ENCODE assay signal across 9 cellular contexts in genomic region chr18:70380915-70381896, GRCh38.
A peak's percentile ranks its signal among the peaks of the same experiment; 100 is the strongest.
DNase-seq lines count a peak whose midpoint lies in the region; ATAC-seq, FAIRE-seq and TF ChIP-seq lines count a peak whose summit lies in the region.
"Had no signal": no experiment of that assay in that cellular context is flagged by ENCODE, and none has a peak within 500 bp of the region (broad histone marks: within the 10 kb centered on the region; RNA-seq: fewer than 3 reads in every experiment).

No MANE protein-coding gene starts in this region.

- peak; percentile 56 to 66 for TF ChIP-seq POLR2A in HepG2 (IDR thresholded peaks at IDR 0.05; ENCODE audit: insufficient read depth in 1 of 2, low read depth in 2 of 2, low read length in 2 of 2)
- TF ChIP-seq POLR2A in right lobe of liver (IDR thresholded peaks at IDR 0.05) = no peak
- peak in 1 of 2 donors; percentile 51 for TF ChIP-seq POLR2A in Peyer's patch (IDR thresholded peaks at IDR 0.05)

- CTCF ChIA-PET in HepG2 (lab: Yijun Ruan, JAX; ENCODE audit: low intra/inter-chr PET ratio, low total read pairs) = interaction anchor here (3.0 kb wide), 1 partner anchor 53 kb away, joined by 11 read pairs; no protein-coding TSS in a partner anchor

- no peak overlapping the region for H2AFZ ChIP-seq in HepG2 (ENCODE audit: low read length)

- no peaks in the 10 kb centered on the region for H4K20me1 ChIP-seq in HepG2 (ENCODE audit: insufficient read depth, low read length)

- H3K36me3 Mint-ChIP-seq in type B pancreatic cell = no peaks in the 10 kb centered on the region
- H3K36me3 Mint-ChIP-seq: naive B cell had no signal

- ATAC-seq in HepG2 = peak; percentile 88
- ATAC-seq in right lobe of liver = no peak
- peak; percentile 74 for ATAC-seq in left ventricle myocardium superior

- peak overlapping the region; percentile 61 for H3K4me2 ChIP-seq in HepG2 (ENCODE audit: low read depth, low read length)

- peaks cover 44% of the 10 kb centered on the region for H3K4me1 Mint-ChIP-seq in type B pancreatic cell (ENCODE audit: unreplicated experiment)
- H3K4me1 Mint-ChIP-seq: naive B cell had no signal

- no peaks in the 10 kb centered on the region for H3K27me3 ChIP-seq in HepG2 (ENCODE audit: control insufficient read depth in 1 of 2, insufficient read depth in 2 of 2, low read length in 2 of 2)
- no peaks in the 10 kb centered on the region for H3K27me3 ChIP-seq in right lobe of liver
- H3K27me3 ChIP-seq in Peyer's patch = no peaks in the 10 kb centered on the region

- H3K9me3 ChIP-seq in HepG2 (ENCODE audit: low read length) (no peaks in the 10 kb centered on the region), right lobe of liver (no peaks in the 10 kb centered on the region), Peyer's patch (no peaks in the 10 kb centered on the region)

- H3K9me3 Mint-ChIP-seq in type B pancreatic cell = no peaks in the 10 kb centered on the region

- intact Hi-C loops in HepG2 (cut with micrococcal nuclease; ENCODE audit: unreplicated experiment) (loop anchor here (1.0 to 5.0 kb wide), 3 partner anchors 36 to 50 kb away; no protein-coding TSS in a partner anchor), right lobe of liver (cut with DNase I) (no loop called here), left ventricle myocardium superior (cut with micrococcal nuclease) (no loop called here)

- in situ Hi-C loops in HepG2 (cut with HindIII; ENCODE audit: extremely low pct_ligation_motif_present, low pct_unique_long_range_greater_than_20kb) = no loop called here

- WGBS in HepG2 (ENCODE audit: low lambda C conversion rate) = 2% methylated on average over 23 of the region's 23 CpGs
- WGBS in right lobe of liver (ENCODE audit: insufficient coverage, low coverage, low lambda C conversion rate, missing lambda C conversion rate) = 76% methylated on average over 22 of the region's 23 CpGs

- BruUV-seq in HepG2 (replicated peaks; lab: Mats Ljungman, UMichigan) = no TSS peak

- POLR2A ChIA-PET in HepG2 (lab: Yijun Ruan, JAX) = interaction anchor here (1.0 to 2.9 kb wide), 14 partner anchors 9 to 62 kb away, joined by 3 to 27 read pairs (median 8); no protein-coding TSS in a partner anchor

- TF ChIP-seq RAD21 in HepG2 (CRISPR knock-in tag; IDR thresholded peaks at IDR 0.05) = no peak; the same call in 1 of the 2 replicates

- H3K27ac ChIP-seq in HepG2 (ENCODE audit: extremely low read length, insufficient read depth, low read length) (peak overlapping the region; percentile 98), right lobe of liver (no peak overlapping the region), Peyer's patch (peak overlapping the region in 2 of 4 donors; percentile 34 to 39)

- peak overlapping the region; percentile 67 for H3K4me3 Mint-ChIP-seq in type B pancreatic cell
- H3K4me3 Mint-ChIP-seq: naive B cell had no signal

- peak overlapping the region; percentile 83 for H3K9ac ChIP-seq in HepG2 (ENCODE audit: insufficient read depth, low read depth, low read length)

- H3K36me3 ChIP-seq in HepG2 (replicated peaks in 1 of 2; ENCODE audit: control insufficient read depth in 1 of 2, insufficient read depth in 2 of 2, low read length in 2 of 2) (no peaks in the 10 kb centered on the region), right lobe of liver (no peaks in the 10 kb centered on the region), Peyer's patch (no peaks in the 10 kb centered on the region)

- H3K4me3 ChIP-seq in HepG2 (replicated peaks in 1 of 3; ENCODE audit: insufficient read depth in 1 of 3, low read depth in 2 of 3, low read length in 3 of 3) (peak overlapping the region; percentile 40 to 63 (median 46); a peak in 5 of 6 replicates), right lobe of liver (no peak overlapping the region), Peyer's patch (peak overlapping the region in 2 of 4 donors; percentile 14 to 31)

- FAIRE-seq in HepG2 (lab: Jason Lieb, UNC) (peak; percentile 93), HTR-8/SVneo (lab: Jason Lieb, UNC) (no peak)

- H3K27me3 Mint-ChIP-seq in type B pancreatic cell = no peaks in the 10 kb centered on the region

- H3K79me2 ChIP-seq in HepG2 (ENCODE audit: insufficient read depth, low read length) = no peaks in the 10 kb centered on the region

- no peak for TF ChIP-seq CTCF in HepG2 (CRISPR knock-in tag; IDR thresholded peaks at IDR 0.05)
- no peak for TF ChIP-seq CTCF in right lobe of liver (IDR thresholded peaks at IDR 0.05)
- TF ChIP-seq CTCF in Peyer's patch (IDR thresholded peaks at IDR 0.05) = peak in 2 of 6 experiments; percentile 4 to 27
- TF ChIP-seq CTCF in type B pancreatic cell (conservative IDR thresholded peaks at IDR 0.05) = no peak

- H3K27ac Mint-ChIP-seq in type B pancreatic cell = peak overlapping the region; percentile 97
- H3K27ac Mint-ChIP-seq: naive B cell had no signal

- TF ChIP-seq EP300 in HepG2 (IDR thresholded peaks at IDR 0.05; ENCODE audit: low read depth in 2 of 2, low read length in 2 of 2) = peak in 1 of 2 experiments; percentile 80; a peak in 2 of 4 replicates
- peak; percentile 75; the same call in 1 of the 2 replicates for TF ChIP-seq EP300 in HepG2 (CRISPR knock-in tag; IDR thresholded peaks at IDR 0.05; ENCODE audit: borderline replicate concordance)

- H3K4me1 ChIP-seq in HepG2 (ENCODE audit: insufficient read depth, low read length) (peaks cover 93% of the 10 kb centered on the region), right lobe of liver (peaks cover 0 to 19% (median 9%) of the 10 kb centered on the region in 4 donors), Peyer's patch (peaks cover 0 to 29% (median 2%) of the 10 kb centered on the region in 4 donors)

- peak; percentile 98 for DNase-seq in HepG2 (ENCODE audit: low spot score)
- no peak for DNase-seq in right lobe of liver
- peak in 2 of 3 donors; percentile 75 to 87 for DNase-seq in Peyer's patch
- peak; percentile 26 for DNase-seq in left ventricle myocardium superior
- no peak for DNase-seq in type B pancreatic cell (ENCODE audit: extremely low spot score, unreplicated experiment)
- DNase-seq in GM19240 (ENCODE audit: insufficient read length, low spot score) = no peak
- DNase-seq in HTR-8/SVneo (ENCODE audit: insufficient read length, low spot score) = no peak
- no peak for DNase-seq in NK-92 treated with Interleukin-12 subunit alpha and Interleukin-12 subunit beta, amount 100 ng/mL, for 24 hours (lab: John Stamatoyannopoulos, UW)
- DNase-seq: naive B cell had no signal

TF ChIP-seq in HepG2, 621 proteins besides CTCF, POLR2A, EP300 and RAD21 (continues in another document):
- TF ChIP-seq SOX6 (IDR thresholded peaks at IDR 0.05) (no peak), SOX6 (CRISPR knock-in tag; IDR thresholded peaks at IDR 0.05) (peak; percentile 84), PAX8 (CRISPR knock-in tag; IDR thresholded peaks at IDR 0.05; ENCODE audit: borderline replicate concordance) (no peak), E2F2 (CRISPR knock-in tag; IDR thresholded peaks at IDR 0.05; ENCODE audit: borderline replicate concordance) (no peak), REPIN1 (CRISPR knock-in tag; IDR thresholded peaks at IDR 0.05; ENCODE audit: borderline replicate concordance, low read depth) (0 out of 2 replicates have a peak, but pooled peaks have one; percentile 31), ZMYM4 (CRISPR knock-in tag; IDR thresholded peaks at IDR 0.05) (peak; percentile 63; the same call in 1 of the 2 replicates), NPAS2 (CRISPR knock-in tag; IDR thresholded peaks at IDR 0.05; ENCODE audit: borderline replicate concordance) (no peak), CBX5 (CRISPR knock-in tag; IDR thresholded peaks at IDR 0.05; ENCODE audit: borderline replicate concordance) (no peak; the same call in 1 of the 2 replicates), PAWR (CRISPR knock-in tag; IDR thresholded peaks at IDR 0.05; ENCODE audit: borderline replicate concordance) (no peak), YEATS4 (CRISPR knock-in tag; IDR thresholded peaks at IDR 0.05; ENCODE audit: borderline replicate concordance) (no peak), RAD51 (IDR thresholded peaks at IDR 0.05; ENCODE audit: borderline replicate concordance) (no peak), RORA (CRISPR knock-in tag; IDR thresholded peaks at IDR 0.05) (no peak), ZNF597 (CRISPR knock-in tag; IDR thresholded peaks at IDR 0.05) (no peak), NR1H2 (CRISPR knock-in tag; IDR thresholded peaks at IDR 0.05; ENCODE audit: borderline replicate concordance, low read depth) (no peak), ZNF232 (CRISPR knock-in tag; IDR thresholded peaks at IDR 0.05; ENCODE audit: borderline replicate concordance) (peak; percentile 56; the same call in 1 of the 2 replicates), PPARG (CRISPR knock-in tag; conservative IDR thresholded peaks at IDR 0.05) (peak; percentile 80), MAFF (IDR thresholded peaks at IDR 0.05; ENCODE audit: low read depth, low read length) (no peak), THAP11 (CRISPR knock-in tag; IDR thresholded peaks at IDR 0.05) (peak; percentile 43; the same call in 1 of the 2 replicates), TCF7 (IDR thresholded peaks at IDR 0.05; ENCODE audit: low read depth) (0 out of 2 replicates have a peak, but pooled peaks have one; percentile 12), HMG20A (CRISPR knock-in tag; IDR thresholded peaks at IDR 0.05; ENCODE audit: borderline replicate concordance) (peak; percentile 63), MXD1 (CRISPR knock-in tag; IDR thresholded peaks at IDR 0.05) (no peak)

Comparison
In these comparisons a context has a peak if more than half of its experiments do, and no peak if none do; other contexts are left out.
1. ATAC-seq: peak in HepG2 (single experiment) and left ventricle myocardium superior (single experiment); none in right lobe of liver (0 of 4).
2. DNase-seq: peak in HepG2 (single experiment), Peyer's patch (2 of 3) and left ventricle myocardium superior (single experiment); none in right lobe of liver (0 of 3), type B pancreatic cell (single experiment), GM19240 (single experiment), HTR-8/SVneo (single experiment) and NK-92 treated with Interleukin-12 subunit alpha and Interleukin-12 subunit beta, amount 100 ng/mL, for 24 hours (single experiment).
3. H3K4me3 ChIP-seq: peak in HepG2 (3 of 3); none in right lobe of liver (0 of 3).